In genomic region chr12:53500119-53500775, GRCh38 we compare ENCODE assay signal across 7 cellular contexts. TPM values are rescaled to one million over a fixed set of nuclear protein-coding genes. Genes with fewer than 3 reads are reported as not detected.
A peak's percentile ranks its signal among the peaks of the same experiment; 100 is the strongest.
DNase-seq lines count a peak whose midpoint lies in the region; ATAC-seq and TF ChIP-seq lines count a peak whose summit lies in the region.

No MANE protein-coding gene starts in this region.

- H3K4me3 ChIP-seq in lower lobe of right lung (peak overlapping the region; percentile 79), transverse colon (peak overlapping the region; percentile 39 to 67 (median 58))

- peak overlapping the region; percentile 93 for H3K27ac ChIP-seq in lower lobe of right lung
- H3K27ac ChIP-seq in transverse colon, result peak overlapping the region; percentile 90 to 99 (median 98)

- H3K27me3 Mint-ChIP-seq in chondrocyte (ENCODE audit: low read depth), result no peaks in the 10 kb centered on the region

- H3K9me3 ChIP-seq in lower lobe of right lung (no peaks in the 10 kb centered on the region), transverse colon (no peaks in the 10 kb centered on the region)

- H3K36me3 Mint-ChIP-seq in chondrocyte (ENCODE audit: low read depth), result no peaks in the 10 kb centered on the region

- peak overlapping the region; percentile 90 for H3K4me3 Mint-ChIP-seq in chondrocyte (ENCODE audit: unreplicated experiment)

- H3K4me1 Mint-ChIP-seq in chondrocyte (ENCODE audit: low read depth), result peaks cover 59% of the 10 kb centered on the region

- H3K27ac Mint-ChIP-seq in chondrocyte (ENCODE audit: unreplicated experiment), result peak overlapping the region; percentile 97

- ATAC-seq in lower lobe of right lung, result peak; percentile 29 to 35
- no peak for ATAC-seq in HG02981 (IDR thresholded peaks at IDR 0.05; ENCODE audit: unreplicated experiment)

- no peak for TF ChIP-seq CTCF in chondrocyte (IDR thresholded peaks at IDR 0.05)
- no peak for TF ChIP-seq CTCF in lower lobe of right lung (IDR thresholded peaks at IDR 0.05)
- no peak for TF ChIP-seq CTCF in transverse colon (IDR thresholded peaks at IDR 0.05)

- H3K36me3 ChIP-seq in lower lobe of right lung (peaks cover 16% of the 10 kb centered on the region), transverse colon (no peaks in the 10 kb centered on the region)

- 3 to 5% methylated on average over 3 to 18 of the region's 18 CpGs for WGBS in transverse colon (ENCODE audit: low coverage in 1 of 2), 2 donors

- TF ChIP-seq POLR2A in GM19099 (IDR thresholded peaks at IDR 0.05; ENCODE audit: extremely low read depth, insufficient read length, low read depth) (peak; percentile 76), transverse colon (IDR thresholded peaks at IDR 0.05) (peak; percentile 98)

- DNase-seq in NOMO-1 treated with DMSO at 0.1 percent for 48 hours (lab: John Stamatoyannopoulos, UW; ENCODE audit: unreplicated experiment), result peak; percentile 70
- DNase-seq in chondrocyte (ENCODE audit: low spot score), result no peak
- peak; percentile 73 for DNase-seq in lower lobe of right lung
- DNase-seq in transverse colon, result peak; percentile 66
- DNase-seq in hepatic stellate cell (ENCODE audit: low spot score), result no peak

- H3K4me1 ChIP-seq in lower lobe of right lung, result peaks cover 62% of the 10 kb centered on the region
- peaks cover 13 to 50% (median 35%) of the 10 kb centered on the region in 4 donors for H3K4me1 ChIP-seq in transverse colon

- no peak for TF ChIP-seq EP300 in transverse colon (IDR thresholded peaks at IDR 0.05; ENCODE audit: low read depth)

- intact Hi-C loops in lower lobe of right lung (cut with DNase I) (no loop called here), transverse colon (cut with DNase I; ENCODE audit: low total_unique reads) (loop anchor here (2.0 to 10.0 kb wide), 2 partner anchors 49 to 155 kb away; no protein-coding TSS in a partner anchor)

- in situ Hi-C loops in transverse colon (cut with MboI; ENCODE audit: low pct_ligation_motif_present in 1 of 4, low pct_unique_long_range_greater_than_20kb in 1 of 4, low sequenced_read_pairs in 3 of 4), result loop anchor here in 1 of 4 donors (10.0 kb wide), 1 partner anchor 155 kb away; no protein-coding TSS in a partner anchor

- H3K27me3 ChIP-seq in lower lobe of right lung (ENCODE audit: low read depth), result no peaks in the 10 kb centered on the region
- H3K27me3 ChIP-seq in transverse colon, result no peaks in the 10 kb centered on the region

- no peaks in the 10 kb centered on the region for H3K9me3 Mint-ChIP-seq in chondrocyte (ENCODE audit: low read depth)

RNA-seq across cellular contexts. Expression of gene TARBP2, which starts 0.8 kb away (rescaled TPM):
- total RNA-seq in chondrocyte (23.5 to 34.0 TPM (median 24.1 TPM) in 3 replicates), lower lobe of right lung (34.3 TPM), transverse colon (10 to 100 TPM; 22.4 to 37.0 (median 34.1) TPM)

RNA-seq across cellular contexts. Expression of gene MAP3K12, which starts 1.0 kb away (rescaled TPM):
- total RNA-seq in chondrocyte, result 25.5 to 30.6 TPM (median 26.9 TPM) in 3 replicates
- 17.5 TPM for total RNA-seq in lower lobe of right lung
- 10 to 100 TPM in 2 of 4 donors, 1 to 10 TPM in 2; 6.8 to 20.9 (median 10.3) TPM for total RNA-seq in transverse colon

RNA-seq across cellular contexts. Expression of gene NPFF, which starts 7.0 kb away (rescaled TPM):
- total RNA-seq in chondrocyte (0.92 TPM in 1 of 3 replicates, not detected in the others), lower lobe of right lung (not detected), transverse colon (not detected)

RNA-seq across cellular contexts. Expression of gene PCBP2, which starts 48.3 kb away (rescaled TPM):
- total RNA-seq in chondrocyte, result 601 to 638 TPM (median 611 TPM) in 3 replicates
- 767 TPM for total RNA-seq in lower lobe of right lung
- total RNA-seq in transverse colon, result 100 to 1,000 TPM; 340 to 492 (median 432) TPM

RNA-seq across cellular contexts. Expression of gene PRR13, which starts 58.7 kb away (rescaled TPM):
- total RNA-seq in chondrocyte, result 96.2 to 110 TPM (median 102 TPM) in 3 replicates
- 216 TPM for total RNA-seq in lower lobe of right lung
- total RNA-seq in transverse colon, result 100 to 1,000 TPM; 175 to 307 (median 261) TPM

Comparison
In these comparisons a context has a peak if more than half of its experiments do, and no peak if none do; other contexts are left out.
1. DNase-seq: peak in NOMO-1 treated with DMSO at 0.1 percent for 48 hours (single experiment), lower lobe of right lung (single experiment) and transverse colon (single experiment); none in chondrocyte (single experiment) and hepatic stellate cell (single experiment).